Comparison of ENCODE assay signal across 20 cellular contexts in genomic region chr13:67128148-67128547, GRCh38.
"Had no signal": no experiment of that assay in that cellular context is flagged by ENCODE, and none has a peak within 500 bp of the region (broad histone marks: within the 10 kb centered on the region; RNA-seq: fewer than 3 reads in every experiment).

No MANE protein-coding gene starts in this region.

- DNase-seq: cortex of kidney; effector memory CD8-positive, alpha-beta T cell; esophagus squamous epithelium; foreskin fibroblast; glutamatergic neuron; islet precursor cell; mammary epithelial cell; mucosa of descending colon; naive thymus-derived CD8-positive, alpha-beta T cell; occipital lobe; pancreas; right cardiac atrium; small intestine; stimulated activated CD4-positive, alpha-beta T cell treated with anti-CD3 and anti-CD28 coated beads, Interleukin-12 subunit alpha, Interleukin-12 subunit beta, amount 100 ng/mL, for 4 hours; stimulated activated naive CD4-positive, alpha-beta T cell; stomach had no signal

- H3K4me1 ChIP-seq: esophagus squamous epithelium, gastroesophageal sphincter, pancreas had no signal

- H3K9me3 ChIP-seq: esophagus squamous epithelium, gastroesophageal sphincter, mucosa of descending colon, pancreas, stomach had no signal

- H3K36me3 ChIP-seq: esophagus squamous epithelium, gastroesophageal sphincter, pancreas, stomach had no signal

- H3K27me3 ChIP-seq: gastroesophageal sphincter, pancreas, stomach had no signal

- H3K27me3 Mint-ChIP-seq: effector memory CD8-positive, alpha-beta T cell; naive thymus-derived CD8-positive, alpha-beta T cell; progenitor cell of endocrine pancreas; type B pancreatic cell had no signal

- H3K27ac ChIP-seq: esophagus squamous epithelium, gastroesophageal sphincter, pancreas, stomach had no signal

- H3K27ac Mint-ChIP-seq: effector memory CD8-positive, alpha-beta T cell; naive thymus-derived CD8-positive, alpha-beta T cell; progenitor cell of endocrine pancreas; type B pancreatic cell had no signal

- H3K4me3 Mint-ChIP-seq: effector memory CD8-positive, alpha-beta T cell; naive thymus-derived CD8-positive, alpha-beta T cell; type B pancreatic cell had no signal

- H3K36me3 Mint-ChIP-seq: naive thymus-derived CD8-positive, alpha-beta T cell; type B pancreatic cell had no signal

- ATAC-seq: effector memory CD8-positive, alpha-beta T cell; gastroesophageal sphincter; left lobe of liver; mucosa of descending colon; naive thymus-derived CD8-positive, alpha-beta T cell; pancreas; right cardiac atrium had no signal

- H3K4me1 Mint-ChIP-seq: naive thymus-derived CD8-positive, alpha-beta T cell had no signal

- H3K4me3 ChIP-seq: esophagus squamous epithelium, gastroesophageal sphincter, mucosa of descending colon, pancreas, stomach had no signal

- H3K9me3 Mint-ChIP-seq: type B pancreatic cell had no signal
